In genomic region chr19:15794279-15794678, GRCh38 we compare ENCODE assay signal across 10 cellular contexts. TPM values are rescaled to one million over a fixed set of nuclear protein-coding genes. Genes with fewer than 3 reads are reported as not detected.
"Had no signal": no experiment of that assay in that cellular context is flagged by ENCODE, and none has a peak within 500 bp of the region (broad histone marks: within the 10 kb centered on the region; RNA-seq: fewer than 3 reads in every experiment).

No MANE protein-coding gene starts in this region.

RNA-seq across cellular contexts. Expression of gene OR10H5, which starts 6.8 kb away (rescaled TPM):
- total RNA-seq: OCI-LY7, PC-3, PC-9, Peyer's patch, Right ventricle myocardium inferior, Right ventricle myocardium superior, RPMI7951, SJCRH30, SJSA1, SK-MEL-5 had no signal

RNA-seq across cellular contexts. Expression of gene OR10H1, which starts 21.2 kb away (rescaled TPM):
- total RNA-seq: PC-3, Peyer's patch, Right ventricle myocardium inferior, Right ventricle myocardium superior, RPMI7951, SJCRH30, SJSA1, SK-MEL-5 had no signal

RNA-seq across cellular contexts. Expression of gene OR10H3, which starts 56.5 kb away (rescaled TPM):
- total RNA-seq: OCI-LY7, PC-3, PC-9, Peyer's patch, Right ventricle myocardium inferior, Right ventricle myocardium superior, RPMI7951, SJCRH30, SJSA1, SK-MEL-5 had no signal
